ENCODE assay signal across 1 cellular context in genomic region chr11:65427691-65428577, GRCh38.
TF ChIP-seq lines count a peak whose summit lies in the region.

No MANE protein-coding gene starts in this region.

TF ChIP-seq in HEK293, 187 proteins besides CTCF, POLR2A, EP300 and RAD21 (continued from another document):
- TF ChIP-seq PRDM2 (tag by site-specific recombination; IDR thresholded peaks at IDR 0.05; ENCODE audit: borderline replicate concordance) (no peak), SCRT1 (tag by site-specific recombination; IDR thresholded peaks at IDR 0.05; ENCODE audit: borderline replicate concordance) (peak; percentile 73), SCRT2 (tag by site-specific recombination; IDR thresholded peaks at IDR 0.05) (peak; percentile 92), ZNF785 (tag by site-specific recombination; IDR thresholded peaks at IDR 0.05) (no peak), ZBTB20 (tag by site-specific recombination; IDR thresholded peaks at IDR 0.05) (0 out of 2 replicates have a peak, but pooled peaks have one; percentile 3), ZNF366 (tag by site-specific recombination; conservative IDR thresholded peaks at IDR 0.05) (peak; percentile 83), ZBTB17 (tag by site-specific recombination; IDR thresholded peaks at IDR 0.05) (peak; percentile 58), ATF2 (tag by site-specific recombination; IDR thresholded peaks at IDR 0.05; ENCODE audit: low read depth) (no peak), ZNF335 (tag by site-specific recombination; conservative IDR thresholded peaks at IDR 0.05) (peak; percentile 60; the same call in 1 of the 2 replicates), PRDM1 (tag by site-specific recombination; IDR thresholded peaks at IDR 0.05) (peak; percentile 54), ZNF114 (tag by site-specific recombination; IDR thresholded peaks at IDR 0.05) (no peak), ZNF510 (tag by site-specific recombination; IDR thresholded peaks at IDR 0.05; ENCODE audit: insufficient replicate concordance) (no peak), ZNF600 (tag by site-specific recombination; IDR thresholded peaks at IDR 0.05) (0 out of 2 replicates have a peak, but pooled peaks have one; percentile 23), ZNF626 (tag by site-specific recombination; IDR thresholded peaks at IDR 0.05) (no peak), KLF9 (tag by site-specific recombination; IDR thresholded peaks at IDR 0.05; ENCODE audit: low read depth) (no peak), ZNF558 (tag by site-specific recombination; IDR thresholded peaks at IDR 0.05) (no peak), ZNF404 (tag by site-specific recombination; IDR thresholded peaks at IDR 0.05) (no peak), ZNF677 (tag by site-specific recombination; IDR thresholded peaks at IDR 0.05) (no peak), MZF1 (tag by site-specific recombination; IDR thresholded peaks at IDR 0.05; ENCODE audit: borderline replicate concordance) (peak; percentile 70; the same call in 1 of the 2 replicates), ZNF571 (tag by site-specific recombination; IDR thresholded peaks at IDR 0.05) (no peak), HIC1 (tag by site-specific recombination; IDR thresholded peaks at IDR 0.05) (0 out of 2 replicates have a peak, but pooled peaks have one; percentile 13), ZXDB (tag by site-specific recombination; IDR thresholded peaks at IDR 0.05) (no peak)
